Comparison of ENCODE assay signal across 16 cellular contexts in the genomic region with DNA sequence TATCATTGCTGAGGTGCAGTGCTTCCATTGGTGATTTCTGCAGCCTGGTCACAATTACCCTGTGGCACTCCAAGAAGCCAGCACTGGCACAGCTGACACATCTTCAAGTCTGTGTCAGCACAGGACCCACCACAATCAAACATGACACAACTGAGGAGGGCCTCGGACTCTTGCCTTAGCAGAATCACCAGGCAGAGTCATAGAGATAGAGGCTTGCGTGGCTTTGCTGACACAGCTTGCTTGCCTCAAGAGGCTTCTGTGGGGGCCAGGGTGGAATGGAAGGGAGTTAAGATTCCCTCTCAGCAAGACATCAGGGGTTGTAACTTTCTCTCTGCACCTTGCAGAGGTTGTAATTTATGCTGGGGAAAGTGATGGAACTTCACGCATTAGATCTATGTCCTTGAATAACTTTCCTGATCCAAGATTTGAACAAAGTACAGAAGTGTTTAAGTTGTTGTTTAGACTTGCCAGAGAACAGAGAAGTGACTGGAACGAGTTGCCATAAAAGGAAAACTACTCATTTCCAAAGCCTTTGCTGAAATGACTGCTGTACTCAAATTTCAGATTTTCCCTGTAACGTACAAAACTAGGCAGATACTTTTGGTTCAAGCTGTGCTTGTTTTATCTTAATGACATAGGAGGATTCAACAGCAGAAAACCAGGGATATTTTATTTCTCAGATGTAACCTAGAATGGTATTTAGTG.
DNase-seq lines count a peak whose midpoint lies in the region; ATAC-seq and TF ChIP-seq lines count a peak whose summit lies in the region.
"Had no signal": no experiment of that assay in that cellular context is flagged by ENCODE, and none has a peak within 500 bp of the region (broad histone marks: within the 10 kb centered on the region; RNA-seq: fewer than 3 reads in every experiment).

No MANE protein-coding gene starts in this region.

- H3K4me3 ChIP-seq in left ventricle myocardium inferior (no peak overlapping the region), epithelial cell of esophagus (ENCODE audit: low read length) (no peak overlapping the region), endodermal cell (ENCODE audit: low read length) (no peak overlapping the region)
- H3K4me3 ChIP-seq: uterus had no signal

- H3K9ac ChIP-seq in endodermal cell (ENCODE audit: extremely low read depth, low read length, poor library complexity, severe bottlenecking), result no peak overlapping the region

- H3K36me3 Mint-ChIP-seq in nephron progenitor cell (ENCODE audit: low read depth) (no peaks in the 10 kb centered on the region), type B pancreatic cell (no peaks in the 10 kb centered on the region), endodermal cell (ENCODE audit: low read depth) (peaks cover 13% of the 10 kb centered on the region)

- peak overlapping the region; percentile 81 for H3K27ac Mint-ChIP-seq in nephron progenitor cell
- H3K27ac Mint-ChIP-seq in type B pancreatic cell, result peak overlapping the region; percentile 6
- H3K27ac Mint-ChIP-seq in endodermal cell, result no peak overlapping the region
- H3K27ac Mint-ChIP-seq: activated T-helper 17 cell treated with anti-CD3 and anti-CD28 coated beads, Interleukin-2, amount 50 U/mL, for 72 hours had no signal

- peaks cover 22% of the 10 kb centered on the region for H3K4me1 Mint-ChIP-seq in nephron progenitor cell
- peaks cover 11% of the 10 kb centered on the region for H3K4me1 Mint-ChIP-seq in type B pancreatic cell (ENCODE audit: unreplicated experiment)
- H3K4me1 Mint-ChIP-seq in endodermal cell, result peaks cover 4% of the 10 kb centered on the region
- H3K4me1 Mint-ChIP-seq: activated T-helper 17 cell treated with anti-CD3 and anti-CD28 coated beads, Interleukin-2, amount 50 U/mL, for 72 hours had no signal

- no peaks in the 10 kb centered on the region for H3K27me3 Mint-ChIP-seq in nephron progenitor cell (ENCODE audit: low read depth, poor library complexity)
- no peaks in the 10 kb centered on the region for H3K27me3 Mint-ChIP-seq in type B pancreatic cell
- H3K27me3 Mint-ChIP-seq in endodermal cell (ENCODE audit: insufficient read depth), result no peaks in the 10 kb centered on the region
- H3K27me3 Mint-ChIP-seq: activated T-helper 17 cell treated with anti-CD3 and anti-CD28 coated beads, Interleukin-2, amount 50 U/mL, for 72 hours had no signal

- DNase-seq in Right ventricle myocardium inferior (ENCODE audit: missing footprints), result no peak
- no peak for DNase-seq in left ventricle myocardium inferior
- DNase-seq in epithelial cell of esophagus (ENCODE audit: low read depth), result peak; percentile 84
- no peak for DNase-seq in nephron progenitor cell
- no peak for DNase-seq in type B pancreatic cell (ENCODE audit: extremely low spot score, unreplicated experiment)
- no peak for DNase-seq in endodermal cell
- DNase-seq in NCI-H1417 treated with DMSO at 0.1 percent for 48 hours (lab: John Stamatoyannopoulos, UW), result no peak
- DNase-seq: ACHN, DND-41, NCI-H226, SIG-M5, WERI-Rb-1 had no signal

- H3K9me3 Mint-ChIP-seq in nephron progenitor cell (peaks cover 12% of the 10 kb centered on the region), type B pancreatic cell (peaks cover 6% of the 10 kb centered on the region), endodermal cell (peaks cover 21% of the 10 kb centered on the region)

- no peak overlapping the region for H3K4me3 Mint-ChIP-seq in nephron progenitor cell
- peak overlapping the region; percentile 12 for H3K4me3 Mint-ChIP-seq in type B pancreatic cell
- no peak overlapping the region for H3K4me3 Mint-ChIP-seq in endodermal cell
- H3K4me3 Mint-ChIP-seq: activated T-helper 17 cell treated with anti-CD3 and anti-CD28 coated beads, Interleukin-2, amount 50 U/mL, for 72 hours had no signal

- H3K27me3 ChIP-seq in left ventricle myocardium inferior (ENCODE audit: low read depth) (no peaks in the 10 kb centered on the region), endodermal cell (ENCODE audit: control insufficient read depth, insufficient read depth, low read length, poor library complexity, severe bottlenecking) (no peaks in the 10 kb centered on the region)
- H3K27me3 ChIP-seq: neutrophil, uterus had no signal

- H3K4me1 ChIP-seq in left ventricle myocardium inferior (no peaks in the 10 kb centered on the region), endodermal cell (ENCODE audit: control insufficient read depth, insufficient read depth, low read length) (peaks cover 6% of the 10 kb centered on the region)
- H3K4me1 ChIP-seq: uterus had no signal

- H3K27ac ChIP-seq in left ventricle myocardium inferior (replicated peaks) (no peak overlapping the region), endodermal cell (ENCODE audit: low read depth, low read length) (no peak overlapping the region)
- H3K27ac ChIP-seq: neutrophil, WERI-Rb-1 had no signal

- ATAC-seq in Right ventricle myocardium inferior (peak; percentile 42), GM21381 (IDR thresholded peaks at IDR 0.05; ENCODE audit: unreplicated experiment) (no peak)
- ATAC-seq: activated T-helper 17 cell treated with anti-CD3 and anti-CD28 coated beads, Interleukin-2, amount 50 U/mL, for 72 hours had no signal

- no peaks in the 10 kb centered on the region for H3K36me3 ChIP-seq in left ventricle myocardium inferior
- H3K36me3 ChIP-seq in endodermal cell (ENCODE audit: control insufficient read depth, insufficient read depth, low read length), result no peaks in the 10 kb centered on the region
- H3K36me3 ChIP-seq: neutrophil, uterus, WERI-Rb-1 had no signal

- peaks cover 5% of the 10 kb centered on the region for H3K9me3 ChIP-seq in left ventricle myocardium inferior (replicated peaks)
- H3K9me3 ChIP-seq in endodermal cell (ENCODE audit: control insufficient read depth, low read length), result peaks cover 9% of the 10 kb centered on the region
- H3K9me3 ChIP-seq: neutrophil, uterus had no signal

- WGBS in endodermal cell (ENCODE audit: insufficient coverage in 1 of 2, insufficient read length in 1 of 2), 2 experiments, result 92% methylated on average over 2 to 5 of the region's 5 CpGs

- intact Hi-C loops in Right ventricle myocardium inferior (cut with DNase I) (no loop called here), left ventricle myocardium inferior (cut with micrococcal nuclease) (no loop called here)

- TF ChIP-seq CTCF in left ventricle myocardium inferior (IDR thresholded peaks at IDR 0.05; ENCODE audit: borderline replicate concordance) (no peak), epithelial cell of esophagus (IDR thresholded peaks at IDR 0.05; ENCODE audit: insufficient read depth, low read depth, low read length, missing control alignments) (no peak), nephron progenitor cell (IDR thresholded peaks at IDR 0.05) (no peak), type B pancreatic cell (conservative IDR thresholded peaks at IDR 0.05) (no peak), endodermal cell (conservative IDR thresholded peaks at IDR 0.05) (no peak)
